ENCODE assay signal across 1 cellular context in genomic region chr2:191013876-191014652, GRCh38.
TF ChIP-seq lines count a peak whose summit lies in the region.

STAT1 (minus strand) TSS chr2:191014171; CDS start chr2:191010003, 4,168 bp downstream.

TF ChIP-seq in K562, 482 proteins besides CTCF, POLR2A, EP300 and RAD21 (continued from another document and continues in another):
- TF ChIP-seq ARNT (IDR thresholded peaks at IDR 0.05) (peak in 1 of 2 experiments; percentile 64; a peak in 1 of 4 replicates), IRF2 (CRISPR knock-in tag; IDR thresholded peaks at IDR 0.05) (0 out of 2 replicates have a peak, but pooled peaks have one; percentile 59), PCBP2 (IDR thresholded peaks at IDR 0.05; ENCODE audit: low read depth, low read length, poor library complexity, severe bottlenecking) (peak; percentile 48), POLR2B (IDR thresholded peaks at IDR 0.05; ENCODE audit: low read depth, partially characterized antibody) (peak; percentile 64), ZBTB40 (IDR thresholded peaks at IDR 0.05) (peak; percentile 81), ZBTB40 (CRISPR knock-in tag; IDR thresholded peaks at IDR 0.05) (no peak), SNIP1 (IDR thresholded peaks at IDR 0.05; ENCODE audit: low read depth) (no peak), CREB3 (tag; conservative IDR thresholded peaks at IDR 0.05; ENCODE audit: low read depth) (0 out of 2 replicates have a peak, but pooled peaks have one; percentile 57), SUPT5H (IDR thresholded peaks at IDR 0.05) (peak; percentile 78), CREM (IDR thresholded peaks at IDR 0.05; ENCODE audit: low read depth) (peak; percentile 57), CHD4 (IDR thresholded peaks at IDR 0.05; ENCODE audit: insufficient read depth, insufficient replicate concordance, low read depth, low read length, poor library complexity, severe bottlenecking) (no peak), ARID1B (IDR thresholded peaks at IDR 0.05) (peak; percentile 39; the same call in 1 of the 2 replicates), USF1 (CRISPR knock-in tag; IDR thresholded peaks at IDR 0.05) (0 out of 2 replicates have a peak, but pooled peaks have one; percentile 18), CREB1 (IDR thresholded peaks at IDR 0.05) (0 out of 2 replicates have a peak, but pooled peaks have one; percentile 34), CREB1 (CRISPR knock-in tag; IDR thresholded peaks at IDR 0.05) (no peak), GABPA (tag; conservative IDR thresholded peaks at IDR 0.05; ENCODE audit: low read depth) (peak; percentile 91), PML (IDR thresholded peaks at IDR 0.05; ENCODE audit: low read length) (peak; percentile 74; the same call in 1 of the 2 replicates), NCOA6 (IDR thresholded peaks at IDR 0.05) (peak; percentile 60; the same call in 1 of the 2 replicates), SMAD3 (CRISPR knock-in tag; conservative IDR thresholded peaks at IDR 0.05) (no peak), FOXJ2 (tag; IDR thresholded peaks at IDR 0.05) (peak; percentile 79; the same call in 1 of the 2 replicates), CHD2 (IDR thresholded peaks at IDR 0.05; ENCODE audit: low read depth, low read length) (peak; percentile 49; the same call in 1 of the 2 replicates), ZBTB7A (IDR thresholded peaks at IDR 0.05; ENCODE audit: borderline replicate concordance, control insufficient read depth, low read depth, low read length) (peak; percentile 89), C11orf30 (IDR thresholded peaks at IDR 0.05; ENCODE audit: low read depth) (peak; percentile 43), CCNT2 (IDR thresholded peaks at IDR 0.05; ENCODE audit: borderline replicate concordance, extremely low read depth, insufficient read length, low read depth, low read length) (peak; percentile 95), MNT (conservative IDR thresholded peaks at IDR 0.05) (peak; percentile 92 to 97), TAF9B (IDR thresholded peaks at IDR 0.05; ENCODE audit: partially characterized antibody) (peak; percentile 80), ZC3H8 (IDR thresholded peaks at IDR 0.05) (no peak), ID3 (CRISPR knock-in tag; IDR thresholded peaks at IDR 0.05) (no peak), ID3 (tag; IDR thresholded peaks at IDR 0.05) (peak; percentile 33; the same call in 1 of the 2 replicates), RBBP5 (IDR thresholded peaks at IDR 0.05; ENCODE audit: borderline replicate concordance, insufficient read depth, low read length, poor library complexity, severe bottlenecking) (peak; percentile 99), POLR2G (IDR thresholded peaks at IDR 0.05; ENCODE audit: low read depth, low read length) (peak; percentile 86), CTBP1 (IDR thresholded peaks at IDR 0.05; ENCODE audit: borderline replicate concordance) (no peak; the same call in 1 of the 2 replicates), PHF8 (IDR thresholded peaks at IDR 0.05; ENCODE audit: borderline replicate concordance, low read length) (peak; percentile 83; the same call in 1 of the 2 replicates), NFIC (IDR thresholded peaks at IDR 0.05) (peak; percentile 29; the same call in 1 of the 2 replicates), ZNF644 (tag; IDR thresholded peaks at IDR 0.05; ENCODE audit: low read depth) (no peak; the same call in 1 of the 2 replicates), NFYB (IDR thresholded peaks at IDR 0.05; ENCODE audit: extremely low read depth, insufficient read length) (peak; percentile 69), MTA3 (IDR thresholded peaks at IDR 0.05; ENCODE audit: borderline replicate concordance) (peak; percentile 44; the same call in 1 of the 2 replicates), DMBX1 (CRISPR knock-in tag; IDR thresholded peaks at IDR 0.05; ENCODE audit: borderline replicate concordance) (no peak), RBFOX2 (IDR thresholded peaks at IDR 0.05; ENCODE audit: low read depth, low read length) (peak; percentile 89), POLR2AphosphoS5 (IDR thresholded peaks at IDR 0.05; ENCODE audit: control insufficient read depth, insufficient read depth, low read depth, low read length) (peak; percentile 72; the same call in 1 of the 2 replicates), ZNF263 (CRISPR knock-in tag; IDR thresholded peaks at IDR 0.05; ENCODE audit: borderline replicate concordance) (no peak), FOXA3 (CRISPR knock-in tag; conservative IDR thresholded peaks at IDR 0.05 in 1 of 2, IDR thresholded peaks at IDR 0.05 in 1 of 2) (peak in 1 of 2 experiments; percentile 35; a peak in 1 of 4 replicates), RBM25 (IDR thresholded peaks at IDR 0.05; ENCODE audit: low read depth, low read length, severe bottlenecking) (peak; percentile 99), MBD2 (IDR thresholded peaks at IDR 0.05; ENCODE audit: borderline replicate concordance, low read depth) (peak; percentile 80; the same call in 1 of the 2 replicates), U2AF1 (optimal IDR thresholded peaks at IDR 0.05; ENCODE audit: low read depth, low read length) (peak; percentile 84), JUND (IDR thresholded peaks at IDR 0.05; ENCODE audit: borderline replicate concordance, low read depth, low read length) (peak; percentile 88), JUND (tag; IDR thresholded peaks at IDR 0.05; ENCODE audit: borderline replicate concordance, low read depth, low read length) (no peak; the same call in 2 of the 3 replicates)
- TF ChIP-seq, protein P1, sequence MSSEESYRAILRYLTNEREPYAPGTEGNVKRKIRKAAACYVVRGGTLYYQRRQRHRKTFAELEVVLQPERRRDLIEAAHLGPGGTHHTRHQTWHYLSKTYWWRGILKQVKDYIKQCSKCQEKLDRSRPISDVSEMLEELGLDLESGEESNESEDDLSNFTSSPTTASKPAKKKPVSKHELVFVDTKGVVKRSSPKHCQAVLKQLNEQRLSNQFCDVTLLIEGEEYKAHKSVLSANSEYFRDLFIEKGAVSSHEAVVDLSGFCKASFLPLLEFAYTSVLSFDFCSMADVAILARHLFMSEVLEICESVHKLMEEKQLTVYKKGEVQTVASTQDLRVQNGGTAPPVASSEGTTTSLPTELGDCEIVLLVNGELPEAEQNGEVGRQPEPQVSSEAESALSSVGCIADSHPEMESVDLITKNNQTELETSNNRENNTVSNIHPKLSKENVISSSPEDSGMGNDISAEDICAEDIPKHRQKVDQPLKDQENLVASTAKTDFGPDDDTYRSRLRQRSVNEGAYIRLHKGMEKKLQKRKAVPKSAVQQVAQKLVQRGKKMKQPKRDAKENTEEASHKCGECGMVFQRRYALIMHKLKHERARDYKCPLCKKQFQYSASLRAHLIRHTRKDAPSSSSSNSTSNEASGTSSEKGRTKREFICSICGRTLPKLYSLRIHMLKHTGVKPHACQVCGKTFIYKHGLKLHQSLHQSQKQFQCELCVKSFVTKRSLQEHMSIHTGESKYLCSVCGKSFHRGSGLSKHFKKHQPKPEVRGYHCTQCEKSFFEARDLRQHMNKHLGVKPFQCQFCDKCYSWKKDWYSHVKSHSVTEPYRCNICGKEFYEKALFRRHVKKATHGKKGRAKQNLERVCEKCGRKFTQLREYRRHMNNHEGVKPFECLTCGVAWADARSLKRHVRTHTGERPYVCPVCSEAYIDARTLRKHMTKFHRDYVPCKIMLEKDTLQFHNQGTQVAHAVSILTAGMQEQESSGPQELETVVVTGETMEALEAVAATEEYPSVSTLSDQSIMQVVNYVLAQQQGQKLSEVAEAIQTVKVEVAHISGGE (CRISPR knock-in tag; IDR thresholded peaks at IDR 0.05): peak in 2 of 3 experiments; percentile 25 to 85; a peak in 3 of 6 replicates
- TF ChIP-seq, protein P2, sequence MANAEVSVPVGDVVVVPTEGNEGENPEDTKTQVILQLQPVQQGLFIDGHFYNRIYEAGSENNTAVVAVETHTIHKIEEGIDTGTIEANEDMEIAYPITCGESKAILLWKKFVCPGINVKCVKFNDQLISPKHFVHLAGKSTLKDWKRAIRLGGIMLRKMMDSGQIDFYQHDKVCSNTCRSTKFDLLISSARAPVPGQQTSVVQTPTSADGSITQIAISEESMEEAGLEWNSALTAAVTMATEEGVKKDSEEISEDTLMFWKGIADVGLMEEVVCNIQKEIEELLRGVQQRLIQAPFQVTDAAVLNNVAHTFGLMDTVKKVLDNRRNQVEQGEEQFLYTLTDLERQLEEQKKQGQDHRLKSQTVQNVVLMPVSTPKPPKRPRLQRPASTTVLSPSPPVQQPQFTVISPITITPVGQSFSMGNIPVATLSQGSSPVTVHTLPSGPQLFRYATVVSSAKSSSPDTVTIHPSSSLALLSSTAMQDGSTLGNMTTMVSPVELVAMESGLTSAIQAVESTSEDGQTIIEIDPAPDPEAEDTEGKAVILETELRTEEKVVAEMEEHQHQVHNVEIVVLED (CRISPR knock-in tag; IDR thresholded peaks at IDR 0.05): peak; percentile 83
